In the genomic region with DNA sequence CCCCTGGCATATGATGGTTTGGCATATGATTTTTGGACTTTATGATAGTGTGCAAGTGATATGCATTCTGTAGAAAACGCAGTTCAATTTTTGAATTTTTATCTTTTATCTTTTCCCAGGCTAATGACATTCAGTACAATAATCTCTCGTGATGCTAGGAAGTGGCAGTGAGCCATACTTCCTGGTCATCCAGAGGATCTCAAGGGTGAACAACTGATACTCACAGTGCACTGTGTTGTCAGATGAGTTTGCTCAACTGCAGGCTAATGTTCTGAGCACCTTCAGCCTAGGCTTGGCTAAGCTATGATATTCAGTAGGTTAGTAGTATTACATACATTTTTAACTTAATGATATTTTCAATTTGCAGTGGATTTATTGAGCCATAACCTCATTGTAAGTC, we compare ENCODE assay signal across 18 cellular contexts.
DNase-seq lines count a peak whose midpoint lies in the region; ATAC-seq and TF ChIP-seq lines count a peak whose summit lies in the region.
"Had no signal": no experiment of that assay in that cellular context is flagged by ENCODE, and none has a peak within 500 bp of the region (broad histone marks: within the 10 kb centered on the region; RNA-seq: fewer than 3 reads in every experiment).

No MANE protein-coding gene starts in this region.

- TF ChIP-seq CTCF in cardiac muscle cell (IDR thresholded peaks at IDR 0.05; ENCODE audit: low read depth, low read length) (no peak), SU-DHL-6 (IDR thresholded peaks at IDR 0.05; ENCODE audit: insufficient read depth, low read length, poor library complexity, severe bottlenecking) (no peak)
- no peak for TF ChIP-seq CTCF in CD4-positive, alpha-beta T cell (IDR thresholded peaks at IDR 0.05)

- H3K9me3 Mint-ChIP-seq in CD4-positive, alpha-beta T cell, result peaks cover 2% of the 10 kb centered on the region

- H3K36me3 ChIP-seq in cardiac muscle cell (no peaks in the 10 kb centered on the region), SU-DHL-6 (ENCODE audit: low read length) (no peaks in the 10 kb centered on the region)

- no peak overlapping the region for H3K4me2 ChIP-seq in SU-DHL-6 (ENCODE audit: low read depth, low read length, poor library complexity, severe bottlenecking)
- H3K4me2 ChIP-seq: A549 had no signal

- peak overlapping the region; percentile 72 for H2AFZ ChIP-seq in SU-DHL-6 (ENCODE audit: low read depth, low read length, severe bottlenecking)
- H2AFZ ChIP-seq: GM23248 had no signal

- no peaks in the 10 kb centered on the region for H3K79me2 ChIP-seq in SU-DHL-6 (ENCODE audit: insufficient read depth, low read length)

- POLR2A ChIA-PET in CD4-positive, alpha-beta T cell (lab: Charles Lee), result no interaction called here

- H3K9me3 ChIP-seq in cardiac muscle cell (ENCODE audit: low read depth) (no peaks in the 10 kb centered on the region), SU-DHL-6 (ENCODE audit: insufficient read depth, low read length) (no peaks in the 10 kb centered on the region)
- H3K9me3 ChIP-seq in CD4-positive, alpha-beta T cell (ENCODE audit: control insufficient read depth, low read length), result no peaks in the 10 kb centered on the region
- H3K9me3 ChIP-seq: A549, Caco-2 had no signal

- intact Hi-C loops in cardiac septum (cut with DNase I), result no loop called here
- intact Hi-C loops in CD4-positive, alpha-beta T cell (cut with DNase I, micrococcal nuclease), result no loop called here

- no peaks in the 10 kb centered on the region for H3K4me1 Mint-ChIP-seq in CD4-positive, alpha-beta T cell (ENCODE audit: low read depth)

- no peak overlapping the region for H3K27ac Mint-ChIP-seq in CD4-positive, alpha-beta T cell
- H3K27ac Mint-ChIP-seq: CD8-positive, alpha-beta T cell had no signal

- H3F3A ChIP-seq in SU-DHL-6 (ENCODE audit: insufficient read depth), result no peaks in the 10 kb centered on the region

- no peaks in the 10 kb centered on the region for H4K20me1 ChIP-seq in SU-DHL-6 (ENCODE audit: low read depth, low read length)

- H3K27ac ChIP-seq in cardiac muscle cell (peak overlapping the region; percentile 67), SU-DHL-6 (ENCODE audit: low read depth, low read length) (no peak overlapping the region)
- no peak overlapping the region for H3K27ac ChIP-seq in CD4-positive, alpha-beta T cell (ENCODE audit: low read depth, low read length)
- H3K27ac ChIP-seq: A549, GM23248 had no signal

- no peaks in the 10 kb centered on the region for H3K27me3 Mint-ChIP-seq in CD4-positive, alpha-beta T cell

- H3K27me3 ChIP-seq in cardiac muscle cell (no peaks in the 10 kb centered on the region), SU-DHL-6 (ENCODE audit: low read length) (no peaks in the 10 kb centered on the region)
- no peaks in the 10 kb centered on the region for H3K27me3 ChIP-seq in CD4-positive, alpha-beta T cell (ENCODE audit: control insufficient read depth, insufficient read depth, low read length)

- H3K9me2 ChIP-seq in SU-DHL-6 (replicated peaks; ENCODE audit: insufficient read depth, low read length), result no peaks in the 10 kb centered on the region

- no peak overlapping the region for H3K9ac ChIP-seq in SU-DHL-6 (ENCODE audit: low read length)
- H3K9ac ChIP-seq: GM23248 had no signal

- peaks cover 7% of the 10 kb centered on the region for H3K4me1 ChIP-seq in cardiac muscle cell (ENCODE audit: low read depth)
- H3K4me1 ChIP-seq: A549, Caco-2 had no signal

- ATAC-seq in GM21723 (IDR thresholded peaks at IDR 0.05; ENCODE audit: unreplicated experiment), result no peak
- no peak for ATAC-seq in CD4-positive, alpha-beta T cell (ENCODE audit: poor library complexity)
- ATAC-seq: A549; CD8-positive, alpha-beta T cell had no signal

- no peak overlapping the region for H3K4me3 ChIP-seq in cardiac muscle cell
- H3K4me3 ChIP-seq in SU-DHL-6 (ENCODE audit: insufficient read depth, low read length, poor library complexity, severe bottlenecking), result no peak overlapping the region
- H3K4me3 ChIP-seq: A549, GM23248 had no signal

- no peaks in the 10 kb centered on the region for H3K36me3 Mint-ChIP-seq in CD4-positive, alpha-beta T cell (ENCODE audit: low read depth)
- H3K36me3 Mint-ChIP-seq: CD8-positive, alpha-beta T cell had no signal

- CTCF ChIA-PET in CD4-positive, alpha-beta T cell (lab: Charles Lee), result no interaction called here

- H3K4me3 Mint-ChIP-seq in CD4-positive, alpha-beta T cell, result no peak overlapping the region
- H3K4me3 Mint-ChIP-seq: CD8-positive, alpha-beta T cell had no signal

- DNase-seq in cardiac muscle cell (ENCODE audit: low read depth in 1 of 2, low spot score in 1 of 2) (no peak), cardiac septum (ENCODE audit: low spot score) (no peak), lung microvascular endothelial cell (ENCODE audit: low read depth in 2 of 2) (peak; percentile 2 to 52)
- DNase-seq in activated CD4-positive, alpha-beta T cell treated with anti-CD3 and anti-CD28 coated beads, Interleukin-2, amount 50 U/mL, for 4 hours, result no peak
- DNase-seq in CD4-positive, alpha-beta T cell, result no peak
- DNase-seq: 8988T; C1 segment of cervical spinal cord; Caco-2; CD8-positive, alpha-beta T cell; DMS153; DMS79 treated with DMSO at 0.1 percent for 48 hours; GF-D8; GM23248; H7; HCEC 1CT had no signal

Comparison
In these comparisons a context has a peak if more than half of its experiments do, and no peak if none do; other contexts are left out.
1. DNase-seq: peak in lung microvascular endothelial cell (2 of 2); none in cardiac muscle cell (0 of 2), cardiac septum (single experiment), activated CD4-positive, alpha-beta T cell treated with anti-CD3 and anti-CD28 coated beads, Interleukin-2, amount 50 U/mL, for 4 hours (0 of 2) and CD4-positive, alpha-beta T cell (0 of 10).